Comparison of ENCODE assay signal across 18 cellular contexts in the genomic region with DNA sequence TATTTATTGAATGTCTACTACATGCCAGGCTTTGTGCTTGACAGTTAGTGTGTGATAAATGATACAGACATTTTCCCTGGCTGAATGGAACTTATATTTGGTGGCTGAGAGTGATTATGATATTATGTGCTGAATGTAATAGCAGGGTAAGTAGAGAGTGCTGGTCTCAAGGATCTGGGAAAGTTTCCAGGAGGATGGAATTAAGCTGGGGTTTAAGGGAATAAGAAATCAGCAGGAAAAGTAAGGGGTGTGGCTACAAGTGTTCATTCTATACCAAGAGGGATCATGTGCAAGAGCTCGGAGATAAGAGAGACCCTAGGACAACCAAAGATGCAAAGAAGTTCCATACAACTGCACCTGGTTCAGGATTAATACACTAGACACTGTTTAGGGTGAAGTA.
"Had no signal": no experiment of that assay in that cellular context is flagged by ENCODE, and none has a peak within 500 bp of the region (broad histone marks: within the 10 kb centered on the region; RNA-seq: fewer than 3 reads in every experiment).

No MANE protein-coding gene starts in this region.

- ATAC-seq: left ventricle myocardium superior; lower lobe of right lung; natural killer cell; sciatic nerve; stimulated activated naive CD8-positive, alpha-beta T cell treated with anti-CD3 and anti-CD28 coated beads, Interleukin-15, amount 100 ng/mL, for 72 hours; upper lobe of right lung had no signal

- H3K36me3 Mint-ChIP-seq: natural killer cell had no signal

- H3K4me1 Mint-ChIP-seq: natural killer cell; stimulated activated naive CD8-positive, alpha-beta T cell treated with anti-CD3 and anti-CD28 coated beads, Interleukin-15, amount 100 ng/mL, for 72 hours had no signal

- H3K27ac Mint-ChIP-seq: natural killer cell; progenitor cell of endocrine pancreas; stimulated activated naive CD8-positive, alpha-beta T cell treated with anti-CD3 and anti-CD28 coated beads, Interleukin-15, amount 100 ng/mL, for 72 hours had no signal

- H3K4me3 Mint-ChIP-seq: natural killer cell; stimulated activated naive CD8-positive, alpha-beta T cell treated with anti-CD3 and anti-CD28 coated beads, Interleukin-15, amount 100 ng/mL, for 72 hours had no signal

- H3K27me3 Mint-ChIP-seq: progenitor cell of endocrine pancreas; stimulated activated naive CD8-positive, alpha-beta T cell treated with anti-CD3 and anti-CD28 coated beads, Interleukin-15, amount 100 ng/mL, for 72 hours had no signal

- DNase-seq: dorsolateral prefrontal cortex; effector CD4-positive, alpha-beta T cell; hypothalamus; left ventricle myocardium superior; lower lobe of right lung; natural killer cell; occipital lobe; stimulated activated CD4-positive, alpha-beta T cell treated with anti-CD3 and anti-CD28 coated beads, Interleukin-12 subunit alpha, Interleukin-12 subunit beta, amount 100 ng/mL, for 4 hours; stimulated activated CD4-positive, alpha-beta T cell treated with anti-CD3 and anti-CD28 coated beads, Interleukin-1b, Interleukin-23, amount 100 ng/mL, for 48 hours; stimulated activated CD4-positive, alpha-beta T cell treated with anti-CD3 and anti-CD28 coated beads, Interleukin-4, amount 100 ng/mL, for 1 hour; stimulated activated CD8-positive, alpha-beta memory T cell treated with anti-CD3 and anti-CD28 coated beads, Interleukin-4, amount 100 ng/mL, for 48 hours; stimulated activated naive CD4-positive, alpha-beta T cell; stimulated activated naive CD8-positive, alpha-beta T cell treated with anti-CD3 and anti-CD28 coated beads, Interleukin-15, amount 100 ng/mL, for 72 hours; transverse colon; upper lobe of right lung; uterus had no signal

- H3K9me3 Mint-ChIP-seq: natural killer cell; stimulated activated naive CD8-positive, alpha-beta T cell treated with anti-CD3 and anti-CD28 coated beads, Interleukin-15, amount 100 ng/mL, for 72 hours had no signal
